27 cellular contexts compared by ENCODE assay signal in the genomic region with DNA sequence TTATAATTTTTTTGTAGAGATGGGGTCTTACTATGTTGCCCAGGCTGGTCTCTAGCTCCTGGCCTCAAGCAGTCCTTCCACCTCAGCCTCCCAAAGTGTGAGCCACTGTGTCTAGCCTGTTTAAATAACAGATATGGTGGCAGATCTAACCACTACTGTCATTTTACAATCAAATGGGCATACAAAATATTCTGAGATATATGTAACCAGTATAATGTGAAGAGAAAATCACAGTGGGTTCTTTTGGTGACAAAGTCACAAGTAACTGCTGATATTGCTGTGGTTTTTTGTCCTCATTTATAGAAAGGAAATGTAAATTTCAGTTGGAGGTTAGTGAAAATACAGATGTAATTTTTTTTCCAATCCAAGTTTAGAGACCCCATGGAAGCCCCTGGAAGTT. TPM values are rescaled to one million over a fixed set of nuclear protein-coding genes. Genes with fewer than 3 reads are reported as not detected.
DNase-seq lines count a peak whose midpoint lies in the region; ATAC-seq and TF ChIP-seq lines count a peak whose summit lies in the region.
"Had no signal": no experiment of that assay in that cellular context is flagged by ENCODE, and none has a peak within 500 bp of the region (broad histone marks: within the 10 kb centered on the region; RNA-seq: fewer than 3 reads in every experiment).

No MANE protein-coding gene starts in this region.

- no peak overlapping the region for H3K4ac ChIP-seq in neuronal stem cell (ENCODE audit: low read length)

- no peak for TF ChIP-seq POLR2A in lower leg skin (IDR thresholded peaks at IDR 0.05)

- no peak overlapping the region for H3K18ac ChIP-seq in neuronal stem cell (ENCODE audit: low read length)

- H3K27me3 ChIP-seq in Loucy (ENCODE audit: insufficient read depth, low read length, poor library complexity, severe bottlenecking) (no peaks in the 10 kb centered on the region), neuronal stem cell (ENCODE audit: control insufficient read depth in 3 of 3, insufficient read depth in 3 of 3, low read depth in 1 of 3, low read length in 3 of 3) (no peaks in the 10 kb centered on the region)
- H3K27me3 ChIP-seq: body of pancreas, MG63, ovary, spleen, suprapubic skin had no signal

- intact Hi-C loops in lower leg skin (cut with DNase I; ENCODE audit: low total_unique reads): no loop called here

- H4K20me1 ChIP-seq in Loucy (ENCODE audit: insufficient read depth, low read length, poor library complexity, severe bottlenecking): no peaks in the 10 kb centered on the region

- peak overlapping the region; percentile 10 for H3K4me3 Mint-ChIP-seq in activated T-cell treated with anti-CD3 and anti-CD28 coated beads, Interleukin-2, amount 50 U/mL, for 4 hours
- peak overlapping the region; percentile 27 for H3K4me3 Mint-ChIP-seq in activated naive CD8-positive, alpha-beta T cell treated with anti-CD3 and anti-CD28 coated beads, Interleukin-2, amount 50 U/mL, for 24 hours
- H3K4me3 Mint-ChIP-seq: activated B cell treated with CpG ODN at 0.5 μM for 24 hours, H9 had no signal

- H2BK5ac ChIP-seq in neuronal stem cell (ENCODE audit: low read length): no peak overlapping the region

- no peak for DNase-seq in activated T-cell treated with anti-CD3 and anti-CD28 coated beads, Interleukin-2, amount 50 U/mL, for 4 hours
- no peak for DNase-seq in activated T-cell treated with anti-CD3 and anti-CD28 coated beads, Interleukin-2, amount 50 U/mL, for 48 hours
- DNase-seq in activated naive CD8-positive, alpha-beta T cell treated with anti-CD3 and anti-CD28 coated beads, Interleukin-2, amount 50 U/mL, for 24 hours: no peak
- no peak for DNase-seq in neuronal stem cell (ENCODE audit: low spot score)
- DNase-seq in RKO (ENCODE audit: low spot score): no peak
- no peak for DNase-seq in effector CD4-positive, alpha-beta T cell
- DNase-seq in lower leg skin (ENCODE audit: low spot score in 2 of 2): no peak
- DNase-seq: ACHN; activated B cell treated with CpG ODN at 0.5 μM for 24 hours; activated effector memory CD4-positive, alpha-beta T cell treated with Interleukin-2 at 50 U/mL for 16 hours; body of pancreas; cerebellar nuclear complex; DMS79 treated with DMSO at 0.1 percent for 48 hours; H9; islet precursor cell; left ventricle myocardium superior; MG63; NCI-H1417; NCI-H2029 treated with DMSO at 0.1 percent for 48 hours; NCI-H526 treated with DMSO at 0.1 percent for 48 hours; ovary; PC-9; SHP77; spleen had no signal

- H3K4me3 ChIP-seq in Loucy (ENCODE audit: low read length, poor library complexity, severe bottlenecking) (peak overlapping the region; percentile 10), neuronal stem cell (ENCODE audit: low read length in 2 of 2) (no peak overlapping the region), lower leg skin (ENCODE audit: low read depth, poor library complexity, severe bottlenecking) (no peak overlapping the region)
- H3K4me3 ChIP-seq: body of pancreas, MG63, ovary, PC-9, spleen, suprapubic skin had no signal

- no peak overlapping the region for H3K14ac ChIP-seq in neuronal stem cell (ENCODE audit: low read length)

- H3K9me3 ChIP-seq in Loucy (ENCODE audit: insufficient read depth, low read depth, low read length) (no peaks in the 10 kb centered on the region), neuronal stem cell (replicated peaks in 1 of 2; ENCODE audit: control insufficient read depth in 2 of 2, insufficient read depth in 1 of 2, low read depth in 1 of 2, low read length in 2 of 2) (no peaks in the 10 kb centered on the region)
- H3K9me3 ChIP-seq: body of pancreas, MG63, ovary, spleen, suprapubic skin had no signal

- no peak overlapping the region for H3K23ac ChIP-seq in neuronal stem cell (ENCODE audit: low read depth, low read length, poor library complexity)

- no peaks in the 10 kb centered on the region for H3K36me3 ChIP-seq in Loucy (ENCODE audit: insufficient read depth, low read length)
- no peaks in the 10 kb centered on the region for H3K36me3 ChIP-seq in neuronal stem cell (replicated peaks in 1 of 2; ENCODE audit: control insufficient read depth in 2 of 2, insufficient read depth in 2 of 2, low read length in 2 of 2)
- H3K36me3 ChIP-seq: MG63, ovary, spleen, suprapubic skin had no signal

- H3K27me3 Mint-ChIP-seq in activated T-cell treated with anti-CD3 and anti-CD28 coated beads, Interleukin-2, amount 50 U/mL, for 4 hours (ENCODE audit: low read depth): no peaks in the 10 kb centered on the region
- H3K27me3 Mint-ChIP-seq in activated naive CD8-positive, alpha-beta T cell treated with anti-CD3 and anti-CD28 coated beads, Interleukin-2, amount 50 U/mL, for 24 hours: no peaks in the 10 kb centered on the region
- H3K27me3 Mint-ChIP-seq: activated B cell treated with CpG ODN at 0.5 μM for 24 hours had no signal

- H3K4me1 ChIP-seq in Loucy (ENCODE audit: insufficient read depth, low read length, poor library complexity, severe bottlenecking) (peaks cover 62% of the 10 kb centered on the region), neuronal stem cell (ENCODE audit: control insufficient read depth in 2 of 2, insufficient read depth in 1 of 2, low read depth in 1 of 2, low read length in 2 of 2) (peaks cover 11 to 26% of the 10 kb centered on the region in 2 donors)
- H3K4me1 ChIP-seq: body of pancreas had no signal

- H3F3A ChIP-seq in Loucy (ENCODE audit: low read depth): 0 out of 2 replicates have a peak, but pooled peaks cover 4% of the 10 kb centered on the region

- H2AFZ ChIP-seq in Loucy (ENCODE audit: low read length) (no peak overlapping the region), neuronal stem cell (ENCODE audit: low read length) (peak overlapping the region; percentile 69)
- H2AFZ ChIP-seq: PC-9 had no signal

- H3K9ac ChIP-seq in Loucy (ENCODE audit: low read depth, low read length, poor library complexity, severe bottlenecking) (peak overlapping the region; percentile 30), neuronal stem cell (ENCODE audit: low read depth, low read length, poor library complexity) (no peak overlapping the region)

- H3K4me1 Mint-ChIP-seq in activated T-cell treated with anti-CD3 and anti-CD28 coated beads, Interleukin-2, amount 50 U/mL, for 4 hours (ENCODE audit: low read depth): peaks cover 72% of the 10 kb centered on the region
- peaks cover 82% of the 10 kb centered on the region for H3K4me1 Mint-ChIP-seq in activated naive CD8-positive, alpha-beta T cell treated with anti-CD3 and anti-CD28 coated beads, Interleukin-2, amount 50 U/mL, for 24 hours

- no peak for TF ChIP-seq CTCF in Loucy (conservative IDR thresholded peaks at IDR 0.05; ENCODE audit: low read length)
- TF ChIP-seq CTCF in lower leg skin (IDR thresholded peaks at IDR 0.05): no peak

- H4K8ac ChIP-seq in neuronal stem cell (ENCODE audit: low read depth, low read length): no peak overlapping the region

- no peak overlapping the region for H2BK120ac ChIP-seq in neuronal stem cell (ENCODE audit: low read depth, low read length)

- no peak overlapping the region for H4K91ac ChIP-seq in neuronal stem cell (ENCODE audit: low read depth, low read length, poor library complexity)

- H3K9me3 Mint-ChIP-seq in activated T-cell treated with anti-CD3 and anti-CD28 coated beads, Interleukin-2, amount 50 U/mL, for 4 hours: no peaks in the 10 kb centered on the region
- no peaks in the 10 kb centered on the region for H3K9me3 Mint-ChIP-seq in activated naive CD8-positive, alpha-beta T cell treated with anti-CD3 and anti-CD28 coated beads, Interleukin-2, amount 50 U/mL, for 24 hours
- H3K9me3 Mint-ChIP-seq: H9 had no signal

- no peak overlapping the region for H3K27ac ChIP-seq in neuronal stem cell (replicated peaks; ENCODE audit: low read length)
- H3K27ac ChIP-seq: body of pancreas, epithelial cell of prostate, ovary, PC-9, spleen, suprapubic skin had no signal

- H3K79me2 ChIP-seq in Loucy (ENCODE audit: insufficient read depth, low read length): peaks cover 46% of the 10 kb centered on the region

- no peak overlapping the region for H2AK5ac ChIP-seq in neuronal stem cell (ENCODE audit: low read depth, low read length)

- H3K9me2 ChIP-seq in Loucy (replicated peaks; ENCODE audit: low read depth, low read length): no peaks in the 10 kb centered on the region

- H3K4me2 ChIP-seq in Loucy (ENCODE audit: low read depth, low read length, poor library complexity, severe bottlenecking): peak overlapping the region; percentile 54
- H3K4me2 ChIP-seq in neuronal stem cell (ENCODE audit: insufficient read depth, low read length, poor library complexity, severe bottlenecking): no peak overlapping the region
- H3K4me2 ChIP-seq: PC-9 had no signal

- H3K79me1 ChIP-seq in neuronal stem cell (ENCODE audit: low read depth, low read length): no peaks in the 10 kb centered on the region

- H2BK12ac ChIP-seq in neuronal stem cell (ENCODE audit: low read length): no peak overlapping the region

- peaks cover 3% of the 10 kb centered on the region for H3K36me3 Mint-ChIP-seq in activated T-cell treated with anti-CD3 and anti-CD28 coated beads, Interleukin-2, amount 50 U/mL, for 4 hours (ENCODE audit: insufficient read depth)
- peaks cover 6% of the 10 kb centered on the region for H3K36me3 Mint-ChIP-seq in activated naive CD8-positive, alpha-beta T cell treated with anti-CD3 and anti-CD28 coated beads, Interleukin-2, amount 50 U/mL, for 24 hours (ENCODE audit: low read depth)

- no peak overlapping the region for H2BK15ac ChIP-seq in neuronal stem cell (ENCODE audit: low read length)

- ATAC-seq in activated T-cell treated with anti-CD3 and anti-CD28 coated beads, Interleukin-2, amount 50 U/mL, for 4 hours: no peak
- ATAC-seq in activated naive CD8-positive, alpha-beta T cell treated with anti-CD3 and anti-CD28 coated beads, Interleukin-2, amount 50 U/mL, for 24 hours: no peak
- ATAC-seq: body of pancreas, left ventricle myocardium superior had no signal

- peak overlapping the region; percentile 73 for H3K27ac Mint-ChIP-seq in activated naive CD8-positive, alpha-beta T cell treated with anti-CD3 and anti-CD28 coated beads, Interleukin-2, amount 50 U/mL, for 24 hours
- H3K27ac Mint-ChIP-seq: activated B cell treated with CpG ODN at 0.5 μM for 24 hours had no signal

RNA-seq across cellular contexts. Expression of a gene that starts 58.6 kb away (rescaled TPM):
- total RNA-seq in activated T-cell treated with anti-CD3 and anti-CD28 coated beads, Interleukin-2, amount 50 U/mL, for 4 hours: 10 to 100 TPM; 42.4 to 53.9 (median 44.7) TPM
- 2.2 TPM for polyA plus RNA-seq in neuronal stem cell (2013, experiment 1 of 2)
- 2.1 TPM for polyA plus RNA-seq in neuronal stem cell (2013, experiment 2 of 2)
- 10 to 100 TPM; 13.3 to 28.5 (median 19.1) TPM for total RNA-seq in lower leg skin
